In the genomic region with DNA sequence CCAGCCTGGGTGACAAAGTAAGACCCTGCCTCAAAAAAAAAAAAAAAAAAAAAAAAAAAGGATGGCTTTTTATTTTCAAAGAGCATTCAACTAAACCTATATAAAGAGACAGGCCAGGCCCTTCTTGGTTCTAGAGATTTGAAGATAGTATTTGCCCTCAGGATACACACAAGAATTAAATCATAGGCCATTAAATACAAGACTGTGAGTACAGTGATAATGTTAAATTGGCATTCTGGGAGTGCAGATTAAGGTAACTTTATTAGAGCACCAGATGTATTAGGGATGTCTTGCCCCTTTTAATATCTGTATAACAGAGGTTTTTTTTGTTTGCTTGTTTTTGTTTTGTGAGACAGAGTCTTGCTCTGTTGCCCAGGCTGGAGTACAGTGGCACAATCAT, we compare ENCODE assay signal across 15 cellular contexts.
DNase-seq lines count a peak whose midpoint lies in the region; ATAC-seq, FAIRE-seq and TF ChIP-seq lines count a peak whose summit lies in the region.
"Had no signal": no experiment of that assay in that cellular context is flagged by ENCODE, and none has a peak within 500 bp of the region (broad histone marks: within the 10 kb centered on the region; RNA-seq: fewer than 3 reads in every experiment).

No MANE protein-coding gene starts in this region.

- intact Hi-C loops in cardiac septum (cut with DNase I), result no loop called here

- ATAC-seq in effector memory CD8-positive, alpha-beta T cell (replicated peaks), result no peak
- ATAC-seq: A549, GM12878, HCT116 had no signal

- DNase-seq in activated naive CD4-positive, alpha-beta T cell treated with anti-CD3 and anti-CD28 coated beads, Interleukin-2, amount 50 U/mL, for 16 hours, result no peak
- DNase-seq in GM12892 (ENCODE audit: insufficient read length) (no peak), cardiac septum (ENCODE audit: low spot score) (no peak), occipital lobe (lab: John Stamatoyannopoulos, UW) (no peak), G401 (ENCODE audit: low spot score) (no peak)
- no peak for DNase-seq in effector memory CD8-positive, alpha-beta T cell
- DNase-seq: Calu3, DMS 273 treated with DMSO at 0.1 percent for 48 hours, GM23248 had no signal

- no peak overlapping the region for H3K4me3 Mint-ChIP-seq in activated naive CD4-positive, alpha-beta T cell treated with anti-CD3 and anti-CD28 coated beads, Interleukin-2, amount 50 U/mL, for 24 hours
- H3K4me3 Mint-ChIP-seq in effector memory CD8-positive, alpha-beta T cell, result peak overlapping the region in 1 of 2 donors; percentile 73
- H3K4me3 Mint-ChIP-seq: CD14-positive monocyte had no signal

- no peak for TF ChIP-seq POLR2A in GM12892 (IDR thresholded peaks at IDR 0.05; ENCODE audit: low read depth, low read length)

- H3K36me3 Mint-ChIP-seq in activated naive CD4-positive, alpha-beta T cell treated with anti-CD3 and anti-CD28 coated beads, Interleukin-2, amount 50 U/mL, for 24 hours, result peaks cover 53% of the 10 kb centered on the region
- peaks cover 49% of the 10 kb centered on the region for H3K36me3 Mint-ChIP-seq in effector memory CD8-positive, alpha-beta T cell (ENCODE audit: insufficient read depth)

- peak; percentile 17 for FAIRE-seq in GM12892 (lab: Jason Lieb, UNC)
- FAIRE-seq: A549, GM12878, H54 had no signal

- in situ Hi-C loops in G401 (cut with HindIII; ENCODE audit: low sequenced_read_pairs), result no loop called here

- H3K27ac Mint-ChIP-seq in activated naive CD4-positive, alpha-beta T cell treated with anti-CD3 and anti-CD28 coated beads, Interleukin-2, amount 50 U/mL, for 24 hours, result peak overlapping the region; percentile 12
- H3K27ac Mint-ChIP-seq in effector memory CD8-positive, alpha-beta T cell, result peak overlapping the region; percentile 40 to 53

- peaks cover 91% of the 10 kb centered on the region for H3K4me1 Mint-ChIP-seq in activated naive CD4-positive, alpha-beta T cell treated with anti-CD3 and anti-CD28 coated beads, Interleukin-2, amount 50 U/mL, for 24 hours
- H3K4me1 Mint-ChIP-seq in effector memory CD8-positive, alpha-beta T cell (ENCODE audit: low read depth in 2 of 2), result peaks cover 46 to 75% of the 10 kb centered on the region in 2 donors

- H3K27me3 Mint-ChIP-seq in activated naive CD4-positive, alpha-beta T cell treated with anti-CD3 and anti-CD28 coated beads, Interleukin-2, amount 50 U/mL, for 24 hours, result no peaks in the 10 kb centered on the region
- H3K27me3 Mint-ChIP-seq in effector memory CD8-positive, alpha-beta T cell, result no peaks in the 10 kb centered on the region

- peaks cover 10% of the 10 kb centered on the region for H3K9me3 Mint-ChIP-seq in activated naive CD4-positive, alpha-beta T cell treated with anti-CD3 and anti-CD28 coated beads, Interleukin-2, amount 50 U/mL, for 24 hours
- H3K9me3 Mint-ChIP-seq in effector memory CD8-positive, alpha-beta T cell, result no peaks in the 10 kb centered on the region
